In genomic region chr13:112768795-112769411, GRCh38 we compare ENCODE assay signal across 11 cellular contexts.
A peak's percentile ranks its signal among the peaks of the same experiment; 100 is the strongest.
DNase-seq lines count a peak whose midpoint lies in the region; ATAC-seq and TF ChIP-seq lines count a peak whose summit lies in the region.
"Had no signal": no experiment of that assay in that cellular context is flagged by ENCODE, and none has a peak within 500 bp of the region (broad histone marks: within the 10 kb centered on the region; RNA-seq: fewer than 3 reads in every experiment).

No MANE protein-coding gene starts in this region.

- H3K36me3 ChIP-seq in mammary epithelial cell (ENCODE audit: insufficient read depth, low read length) (no peaks in the 10 kb centered on the region), body of pancreas (replicated peaks in 1 of 2; ENCODE audit: insufficient read depth in 1 of 2, low read depth in 2 of 2) (no peaks in the 10 kb centered on the region), brain microvascular endothelial cell (replicated peaks) (no peaks in the 10 kb centered on the region)

- H3K79me2 ChIP-seq in mammary epithelial cell (ENCODE audit: insufficient read depth, low read length) = no peaks in the 10 kb centered on the region

- intact Hi-C loops in MCF 10A (cut with micrococcal nuclease) = no loop called here
- intact Hi-C loops in mammary epithelial cell (cut with micrococcal nuclease) = no loop called here
- intact Hi-C loops in body of pancreas (cut with DNase I) = no loop called here

- WGBS in mammary epithelial cell (ENCODE audit: low coverage, missing lambda C conversion rate) = 97% methylated on average over 17 of the region's 22 CpGs
- 82 to 83% methylated on average over 18 to 22 of the region's 22 CpGs for WGBS in body of pancreas, 2 donors

- H4K20me1 ChIP-seq in mammary epithelial cell (ENCODE audit: insufficient read depth, low read length) = no peaks in the 10 kb centered on the region

- no peak overlapping the region for H3K4me3 ChIP-seq in mammary epithelial cell (replicated peaks in 1 of 3; ENCODE audit: insufficient read depth in 1 of 3, low read depth in 2 of 3, low read length in 3 of 3)
- H3K4me3 ChIP-seq in body of pancreas = no peak overlapping the region
- no peak overlapping the region for H3K4me3 ChIP-seq in brain microvascular endothelial cell (ENCODE audit: low read depth, low read length)

- in situ Hi-C loops in mammary epithelial cell (cut with MboI; ENCODE audit: low sequenced_read_pairs in 2 of 2) = no loop called here
- in situ Hi-C loops in brain microvascular endothelial cell (cut with HindIII; ENCODE audit: low pct_ligation_motif_present, low sequenced_read_pairs) = no loop called here

- H2AFZ ChIP-seq in mammary epithelial cell (ENCODE audit: low read depth, low read length) = no peak overlapping the region
- H2AFZ ChIP-seq: parathyroid adenoma had no signal

- H3K36me3 Mint-ChIP-seq in MCF 10A (ENCODE audit: insufficient read depth, unreplicated experiment) = peaks cover 13% of the 10 kb centered on the region
- H3K36me3 Mint-ChIP-seq in memory B cell = no peaks in the 10 kb centered on the region
- H3K36me3 Mint-ChIP-seq: brain had no signal

- H3K9me3 Mint-ChIP-seq in MCF 10A (ENCODE audit: unreplicated experiment) (no peaks in the 10 kb centered on the region), memory B cell (no peaks in the 10 kb centered on the region)
- H3K9me3 Mint-ChIP-seq: brain had no signal

- H3K4me3 Mint-ChIP-seq in MCF 10A (ENCODE audit: unreplicated experiment) = no peak overlapping the region
- H3K4me3 Mint-ChIP-seq in memory B cell = peak overlapping the region; percentile 91
- H3K4me3 Mint-ChIP-seq: brain had no signal

- ATAC-seq in body of pancreas (peak; percentile 13), memory B cell (ENCODE audit: low read depth) (peak; percentile 23), HG03378 (IDR thresholded peaks at IDR 0.05; ENCODE audit: unreplicated experiment) (no peak)

- DNase-seq in MCF 10A (ENCODE audit: unreplicated experiment) (peak; percentile 27), mammary epithelial cell (no peak), body of pancreas (peak in 1 of 4 donors; percentile 34), memory B cell (ENCODE audit: low spot score in 2 of 2) (no peak), middle frontal gyrus (ENCODE audit: extremely low spot score, low spot score) (no peak), mucosa of gallbladder (ENCODE audit: low spot score) (no peak), brain microvascular endothelial cell (no peak)
- DNase-seq: SW 1271 had no signal

- H3K4me1 ChIP-seq in mammary epithelial cell (ENCODE audit: insufficient read depth, low read length) (no peaks in the 10 kb centered on the region), body of pancreas (peaks cover 20% of the 10 kb centered on the region)
- H3K4me1 ChIP-seq: parathyroid adenoma had no signal

- H3K4me2 ChIP-seq in mammary epithelial cell (ENCODE audit: insufficient read depth, low read depth, low read length) = no peak overlapping the region

- CTCF ChIA-PET in MCF 10A (lab: Yijun Ruan, JAX) = interaction anchor here (0.6 kb wide), 1 partner anchor 21 kb away, joined by 3 read pairs; no protein-coding TSS in a partner anchor
- CTCF ChIA-PET in mammary epithelial cell (lab: Charles Lee; ENCODE audit: low non-redundant PET) = no interaction called here

- H3K4me1 Mint-ChIP-seq in MCF 10A (ENCODE audit: insufficient read depth, unreplicated experiment) (peaks cover 11% of the 10 kb centered on the region), memory B cell (peaks cover 26% of the 10 kb centered on the region)

- TF ChIP-seq POLR2A in body of pancreas (IDR thresholded peaks at IDR 0.05) = no peak

- H3K27ac ChIP-seq in mammary epithelial cell (ENCODE audit: insufficient read depth, low read depth, low read length) (no peak overlapping the region), body of pancreas (no peak overlapping the region), brain microvascular endothelial cell (no peak overlapping the region)
- H3K27ac ChIP-seq: parathyroid adenoma had no signal

- no TSS peak for BruUV-seq in MCF 10A (replicated peaks; lab: Mats Ljungman, UMichigan)
- no TSS peak for BruUV-seq in mammary epithelial cell (replicated peaks; lab: Mats Ljungman, UMichigan)

- no peak overlapping the region for H3K27ac Mint-ChIP-seq in MCF 10A (ENCODE audit: low read depth, unreplicated experiment)
- peak overlapping the region; percentile 85 for H3K27ac Mint-ChIP-seq in memory B cell

- TF ChIP-seq CTCF in MCF 10A (IDR thresholded peaks at IDR 0.05; ENCODE audit: unreplicated experiment) = no peak
- no peak for TF ChIP-seq CTCF in mammary epithelial cell (conservative IDR thresholded peaks at IDR 0.05 in 1 of 2, IDR thresholded peaks at IDR 0.05 in 1 of 2; ENCODE audit: extremely low read depth in 1 of 2, insufficient read depth in 1 of 2, low read depth in 1 of 2, low read length in 2 of 2)
- TF ChIP-seq CTCF in body of pancreas (IDR thresholded peaks at IDR 0.05) = no peak
- no peak for TF ChIP-seq CTCF in brain microvascular endothelial cell (IDR thresholded peaks at IDR 0.05; ENCODE audit: low read depth, low read length, missing control alignments)

- H3K9me3 ChIP-seq in mammary epithelial cell (replicated peaks; ENCODE audit: insufficient read depth, low read length) (no peaks in the 10 kb centered on the region), body of pancreas (no peaks in the 10 kb centered on the region)

- H3K9ac ChIP-seq in mammary epithelial cell (ENCODE audit: insufficient read depth, low read length) = no peak overlapping the region
- H3K9ac ChIP-seq: parathyroid adenoma had no signal

- dilution Hi-C loops in mammary epithelial cell (cut with HindIII; ENCODE audit: low sequenced_read_pairs) = loop anchor here (5.0 kb wide), 1 partner anchor 98 kb away; no protein-coding TSS in a partner anchor

- no peaks in the 10 kb centered on the region for H3K27me3 Mint-ChIP-seq in MCF 10A (ENCODE audit: insufficient read depth, unreplicated experiment)
- H3K27me3 Mint-ChIP-seq in memory B cell = no peaks in the 10 kb centered on the region
- H3K27me3 Mint-ChIP-seq: brain had no signal

- POLR2A ChIA-PET in MCF 10A (lab: Yijun Ruan, JAX) = no interaction called here

- H3K27me3 ChIP-seq in mammary epithelial cell (ENCODE audit: insufficient read depth, low read length) = no peaks in the 10 kb centered on the region
- H3K27me3 ChIP-seq in body of pancreas = no peaks in the 10 kb centered on the region
- no peaks in the 10 kb centered on the region for H3K27me3 ChIP-seq in brain microvascular endothelial cell (replicated peaks)
